In the genomic region with DNA sequence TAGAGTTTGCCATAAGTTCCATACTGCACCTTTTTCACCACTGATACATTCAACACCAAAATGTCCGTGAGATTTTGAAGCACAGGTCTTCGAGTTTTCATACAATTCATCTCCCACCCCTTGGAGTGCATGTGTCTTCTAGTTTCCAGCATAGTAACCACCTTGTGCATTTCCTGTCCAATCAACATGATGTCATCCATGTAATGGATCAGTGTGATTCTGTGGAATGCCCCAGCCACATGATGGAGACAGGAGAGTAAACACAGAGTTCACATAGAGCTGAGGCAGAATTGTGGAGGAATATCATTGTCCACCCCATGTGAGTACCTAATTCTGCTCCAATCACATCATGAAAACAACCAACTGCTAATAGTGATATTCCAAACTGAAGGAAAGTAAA, we compare ENCODE assay signal across 14 cellular contexts.
A peak's percentile ranks its signal among the peaks of the same experiment; 100 is the strongest.
DNase-seq lines count a peak whose midpoint lies in the region; ATAC-seq and TF ChIP-seq lines count a peak whose summit lies in the region.
"Had no signal": no experiment of that assay in that cellular context is flagged by ENCODE, and none has a peak within 500 bp of the region (broad histone marks: within the 10 kb centered on the region; RNA-seq: fewer than 3 reads in every experiment).

No MANE protein-coding gene starts in this region.

- intact Hi-C loops in Calu3 (cut with micrococcal nuclease; ENCODE audit: unreplicated experiment) = no loop called here

- CTCF ChIA-PET in Calu3 (lab: Charles Lee) = no interaction called here

- H3K27me3 ChIP-seq in tibial nerve = no peaks in the 10 kb centered on the region

- TF ChIP-seq CTCF in choroid plexus epithelial cell (conservative IDR thresholded peaks at IDR 0.05; ENCODE audit: low read depth, low read length) (no peak), tibial nerve (IDR thresholded peaks at IDR 0.05) (no peak), Calu3 (IDR thresholded peaks at IDR 0.05; ENCODE audit: unreplicated experiment) (no peak)

- TF ChIP-seq EP300 in tibial nerve (IDR thresholded peaks at IDR 0.05) = no peak

- no peak overlapping the region for H3K27ac ChIP-seq in tibial nerve

- no peak for ATAC-seq in HG02938 (IDR thresholded peaks at IDR 0.05; ENCODE audit: unreplicated experiment)

- peaks cover 9% of the 10 kb centered on the region for H3K9me3 Mint-ChIP-seq in Calu3 (ENCODE audit: low read depth, unreplicated experiment)
- H3K9me3 Mint-ChIP-seq: H9 had no signal

- DNase-seq in HT1080 (ENCODE audit: low read depth) (peak; percentile 24), NCI-H226 (peak; percentile 34), choroid plexus epithelial cell (ENCODE audit: low read depth) (peak; percentile 32), kidney glomerular epithelial cell (lab: John Stamatoyannopoulos, UW) (peak; percentile 28), tibial nerve (ENCODE audit: low spot score in 2 of 2) (no peak), Calu3 (no peak)
- DNase-seq: C1 segment of cervical spinal cord; CD4-positive, alpha-beta memory T cell; COR-L47; GOT3; H9; KBM-7 had no signal

- no peaks in the 10 kb centered on the region for H3K36me3 Mint-ChIP-seq in Calu3 (ENCODE audit: insufficient read depth, unreplicated experiment)
- H3K36me3 Mint-ChIP-seq: CD4-positive, alpha-beta memory T cell had no signal

- WGBS in tibial nerve, 2 donors = 87 to 90% methylated on average over 2 of the region's 2 CpGs

- H3K9me3 ChIP-seq in tibial nerve = no peaks in the 10 kb centered on the region

- H3K4me3 ChIP-seq in choroid plexus epithelial cell (ENCODE audit: low read depth, low read length) (no peak overlapping the region), tibial nerve (no peak overlapping the region)

- H3K27ac Mint-ChIP-seq in Calu3 (ENCODE audit: unreplicated experiment) = no peak overlapping the region
- H3K27ac Mint-ChIP-seq: B cell; CD4-positive, alpha-beta memory T cell; H9 had no signal

- no peaks in the 10 kb centered on the region for H3K27me3 Mint-ChIP-seq in Calu3 (ENCODE audit: unreplicated experiment)
- H3K27me3 Mint-ChIP-seq: B cell; CD4-positive, alpha-beta memory T cell had no signal

- no peaks in the 10 kb centered on the region for H3K4me1 Mint-ChIP-seq in Calu3 (ENCODE audit: low read depth, unreplicated experiment)
- H3K4me1 Mint-ChIP-seq: B cell; CD4-positive, alpha-beta memory T cell; H9 had no signal

- no peaks in the 10 kb centered on the region for H3K4me1 ChIP-seq in tibial nerve

- no peak overlapping the region for H3K4me3 Mint-ChIP-seq in Calu3 (ENCODE audit: low read depth, unreplicated experiment)
- H3K4me3 Mint-ChIP-seq: B cell; CD4-positive, alpha-beta memory T cell; H9 had no signal

- no peak for TF ChIP-seq POLR2A in tibial nerve (IDR thresholded peaks at IDR 0.05)

- no TSS peak for BruUV-seq in Calu3 (replicated peaks; lab: Mats Ljungman, UMichigan)

- no peaks in the 10 kb centered on the region for H3K36me3 ChIP-seq in tibial nerve

Comparison
In these comparisons a context has a peak if more than half of its experiments do, and no peak if none do; other contexts are left out.
1. DNase-seq: peak in HT1080 (single experiment), NCI-H226 (single experiment), choroid plexus epithelial cell (single experiment) and kidney glomerular epithelial cell (single experiment); none in tibial nerve (0 of 2) and Calu3 (single experiment).